14 cellular contexts compared by ENCODE assay signal in genomic region chr1:163876546-163876945, GRCh38.
"Had no signal": no experiment of that assay in that cellular context is flagged by ENCODE, and none has a peak within 500 bp of the region (broad histone marks: within the 10 kb centered on the region; RNA-seq: fewer than 3 reads in every experiment).

No MANE protein-coding gene starts in this region.

- H3K27ac Mint-ChIP-seq: activated naive CD8-positive, alpha-beta T cell; naive thymus-derived CD4-positive, alpha-beta T cell; stimulated activated naive B cell treated with anti-CD40 and anti-IgM and Interleukin-4, amounts not matched to agents 10 μg/mL and 1 μg/mL and 100 μg/mL, for 72 hours had no signal

- H3K36me3 Mint-ChIP-seq: activated naive CD8-positive, alpha-beta T cell; naive thymus-derived CD4-positive, alpha-beta T cell; stimulated activated naive B cell treated with anti-CD40 and anti-IgM and Interleukin-4, amounts not matched to agents 10 μg/mL and 1 μg/mL and 100 μg/mL, for 72 hours had no signal

- H3K4me3 Mint-ChIP-seq: activated naive CD8-positive, alpha-beta T cell; naive thymus-derived CD4-positive, alpha-beta T cell; stimulated activated naive B cell treated with anti-CD40 and anti-IgM and Interleukin-4, amounts not matched to agents 10 μg/mL and 1 μg/mL and 100 μg/mL, for 72 hours had no signal

- ATAC-seq: naive thymus-derived CD4-positive, alpha-beta T cell; stimulated activated naive B cell treated with anti-CD40 and anti-IgM and Interleukin-4, amounts not matched to agents 10 μg/mL and 1 μg/mL and 100 μg/mL, for 72 hours had no signal

- DNase-seq: activated CD4-positive, alpha-beta T cell treated with anti-CD3 and anti-CD28 coated beads, Interleukin-2, amount 50 U/mL, for 4 hours; activated CD4-positive, CD25-positive, alpha-beta regulatory T cell treated with anti-CD3 and anti-CD28 coated beads, Interleukin-2, amount 50 U/mL, for 72 hours; activated effector memory CD4-positive, alpha-beta T cell treated with Interleukin-2 at 50 U/mL for 16 hours; activated T-cell treated with anti-CD3 and anti-CD28 coated beads, Interleukin-2, amount 50 U/mL, for 1 hour; dorsolateral prefrontal cortex; foreskin melanocyte; head of caudate nucleus; midbrain; naive thymus-derived CD4-positive, alpha-beta T cell; spleen; stimulated activated CD4-positive, alpha-beta T cell treated with anti-CD3 and anti-CD28 coated beads, Interleukin-1b, Interleukin-23, amount 100 ng/mL, for 48 hours; stimulated activated naive B cell treated with anti-CD40 and anti-IgM and Interleukin-4, amounts not matched to agents 10 μg/mL and 1 μg/mL and 100 μg/mL, for 72 hours had no signal

- H3K4me1 ChIP-seq: spleen had no signal

- H3K9me3 ChIP-seq: esophagus muscularis mucosa had no signal

- H3K4me1 Mint-ChIP-seq: naive thymus-derived CD4-positive, alpha-beta T cell; stimulated activated naive B cell treated with anti-CD40 and anti-IgM and Interleukin-4, amounts not matched to agents 10 μg/mL and 1 μg/mL and 100 μg/mL, for 72 hours had no signal

- H3K27me3 Mint-ChIP-seq: activated naive CD8-positive, alpha-beta T cell; naive thymus-derived CD4-positive, alpha-beta T cell; stimulated activated naive B cell treated with anti-CD40 and anti-IgM and Interleukin-4, amounts not matched to agents 10 μg/mL and 1 μg/mL and 100 μg/mL, for 72 hours had no signal

- H3K27me3 ChIP-seq: dorsolateral prefrontal cortex, esophagus muscularis mucosa, spleen had no signal

- H3K27ac ChIP-seq: dorsolateral prefrontal cortex, spleen had no signal

- H3K4me3 ChIP-seq: spleen had no signal

- H3K36me3 ChIP-seq: esophagus muscularis mucosa, spleen had no signal
